Comparison of ENCODE assay signal across 36 cellular contexts in genomic region chr7:50634378-50634777, GRCh38.
"Had no signal": no experiment of that assay in that cellular context is flagged by ENCODE, and none has a peak within 500 bp of the region (broad histone marks: within the 10 kb centered on the region; RNA-seq: fewer than 3 reads in every experiment).

No MANE protein-coding gene starts in this region.

- H3K4me3 ChIP-seq: MG63 had no signal

- DNase-seq: Karpas-422, Kasumi-1, MG63, MM.1S, MV-4-11, NCI-H1048, NCI-H1092, NCI-H1092 treated with DMSO at 0.1 percent for 48 hours, NCI-H1105, NCI-H1105 treated with DMSO at 0.1 percent for 48 hours, NCI-H1417, NCI-H1417 treated with DMSO at 0.1 percent for 48 hours, NCI-H1436, NCI-H1436 treated with DMSO at 0.1 percent for 48 hours, NCI-H146, NCI-H1694, NCI-H1694 treated with DMSO at 0.1 percent for 48 hours, NCI-H187, NCI-H187 treated with DMSO at 0.1 percent for 48 hours, NCI-H1930, NCI-H2029, NCI-H2029 treated with DMSO at 0.1 percent for 48 hours, NCI-H2081, NCI-H2081 treated with DMSO at 0.1 percent for 48 hours, NCI-H2107, NCI-H2171, NCI-H2171 treated with DMSO at 0.1 percent for 48 hours, NCI-H2227 treated with DMSO at 0.1 percent for 48 hours, NCI-H226, NCI-H345, NCI-H446, NCI-H446 treated with DMSO at 0.1 percent for 48 hours, NCI-H510A, NCI-H510A treated with DMSO at 0.1 percent for 48 hours, NCI-H524, NCI-H524 treated with DMSO at 0.1 percent for 48 hours had no signal

- H3K27me3 ChIP-seq: MG63 had no signal

- H3K36me3 ChIP-seq: MG63 had no signal
